ENCODE assay signal across 1 cellular context in genomic region chr15:65981837-65982696, GRCh38.
TF ChIP-seq lines count a peak whose summit lies in the region.

No MANE protein-coding gene starts in this region.

TF ChIP-seq in GM12878, 131 proteins besides CTCF, POLR2A, EP300 and RAD21 (continued from another document):
- TF ChIP-seq CUX1 (IDR thresholded peaks at IDR 0.05; ENCODE audit: insufficient replicate concordance, low read depth, low read length) (no peak), EGR1 (IDR thresholded peaks at IDR 0.05; ENCODE audit: borderline replicate concordance in 1 of 2, low read depth in 2 of 2, low read length in 2 of 2) (no peak)
